Comparison of ENCODE assay signal across 9 cellular contexts in genomic region chr9:4237748-4238511, GRCh38.
DNase-seq lines count a peak whose midpoint lies in the region; ATAC-seq and TF ChIP-seq lines count a peak whose summit lies in the region.
"Had no signal": no experiment of that assay in that cellular context is flagged by ENCODE, and none has a peak within 500 bp of the region (broad histone marks: within the 10 kb centered on the region; RNA-seq: fewer than 3 reads in every experiment).

No MANE protein-coding gene starts in this region.

- no peak for ATAC-seq in HG03159 (IDR thresholded peaks at IDR 0.05; ENCODE audit: unreplicated experiment)

- peaks cover 2% of the 10 kb centered on the region for H3K9me3 Mint-ChIP-seq in activated T-cell treated with anti-CD3 and anti-CD28 coated beads, Interleukin-2, amount 50 U/mL, for 24 hours

- intact Hi-C loops in tibial artery (cut with DNase I; ENCODE audit: low total_unique reads), result no loop called here
- intact Hi-C loops in lower leg skin (cut with DNase I; ENCODE audit: low total_unique reads), result no loop called here

- H3K27me3 ChIP-seq in adipocyte (replicated peaks; ENCODE audit: control insufficient read depth, insufficient read depth, low read length), result no peaks in the 10 kb centered on the region
- no peaks in the 10 kb centered on the region for H3K27me3 ChIP-seq in tibial artery

- no peak for DNase-seq in activated T-cell treated with anti-CD3 and anti-CD28 coated beads, Interleukin-2, amount 50 U/mL, for 24 hours
- no peak for DNase-seq in activated T-cell treated with anti-CD3 and anti-CD28 coated beads, Interleukin-2, amount 50 U/mL, for 1 hour
- DNase-seq in adipocyte (ENCODE audit: low read depth) (no peak), iPS-NIHi11 (ENCODE audit: low spot score) (peak; percentile 19), tibial artery (peak in 1 of 2 donors; percentile 27), lower leg skin (ENCODE audit: low spot score in 2 of 2) (no peak), T-helper 1 cell (no peak)

- no peak for TF ChIP-seq POLR2A in lower leg skin (IDR thresholded peaks at IDR 0.05)

- H3K9ac ChIP-seq in adipocyte (ENCODE audit: low read length), result peak overlapping the region; percentile 48

- no peaks in the 10 kb centered on the region for H3K36me3 Mint-ChIP-seq in activated T-cell treated with anti-CD3 and anti-CD28 coated beads, Interleukin-2, amount 50 U/mL, for 24 hours (ENCODE audit: low read depth)

- H3K9me3 ChIP-seq in adipocyte (ENCODE audit: control insufficient read depth, low read length) (no peaks in the 10 kb centered on the region), tibial artery (no peaks in the 10 kb centered on the region)

- H3K27ac Mint-ChIP-seq in activated T-cell treated with anti-CD3 and anti-CD28 coated beads, Interleukin-2, amount 50 U/mL, for 24 hours, result peak overlapping the region; percentile 85

- TF ChIP-seq CTCF in tibial artery (IDR thresholded peaks at IDR 0.05) (no peak), lower leg skin (IDR thresholded peaks at IDR 0.05) (no peak)

- peak overlapping the region; percentile 62 to 70 for H3K27ac ChIP-seq in tibial artery

- peaks cover 47% of the 10 kb centered on the region for H3K4me1 Mint-ChIP-seq in activated T-cell treated with anti-CD3 and anti-CD28 coated beads, Interleukin-2, amount 50 U/mL, for 24 hours (ENCODE audit: low read depth)

- H3K36me3 ChIP-seq in adipocyte (ENCODE audit: control insufficient read depth, insufficient read depth, low read length, severe bottlenecking) (no peaks in the 10 kb centered on the region), tibial artery (no peaks in the 10 kb centered on the region)

- H3K4me3 Mint-ChIP-seq in activated T-cell treated with anti-CD3 and anti-CD28 coated beads, Interleukin-2, amount 50 U/mL, for 24 hours, result peak overlapping the region; percentile 56

- H3K4me1 ChIP-seq in adipocyte (ENCODE audit: control insufficient read depth, insufficient read depth, low read length), result peaks cover 29% of the 10 kb centered on the region
- H3K4me1 ChIP-seq in tibial artery, result peaks cover 0 to 41% (median 2%) of the 10 kb centered on the region in 4 donors

- 63 to 68% methylated on average over 6 of the region's 6 CpGs for WGBS in lower leg skin, 2 donors

- H3K4me3 ChIP-seq in adipocyte (ENCODE audit: low read length) (peak overlapping the region; percentile 14), tibial artery (peak overlapping the region in 1 of 2 donors; percentile 27), lower leg skin (ENCODE audit: low read depth, poor library complexity, severe bottlenecking) (no peak overlapping the region)
- H3K4me3 ChIP-seq: lung had no signal

- H3K27me3 Mint-ChIP-seq in activated T-cell treated with anti-CD3 and anti-CD28 coated beads, Interleukin-2, amount 50 U/mL, for 24 hours, result no peaks in the 10 kb centered on the region
